Comparison of ENCODE assay signal across 8 cellular contexts in the genomic region with DNA sequence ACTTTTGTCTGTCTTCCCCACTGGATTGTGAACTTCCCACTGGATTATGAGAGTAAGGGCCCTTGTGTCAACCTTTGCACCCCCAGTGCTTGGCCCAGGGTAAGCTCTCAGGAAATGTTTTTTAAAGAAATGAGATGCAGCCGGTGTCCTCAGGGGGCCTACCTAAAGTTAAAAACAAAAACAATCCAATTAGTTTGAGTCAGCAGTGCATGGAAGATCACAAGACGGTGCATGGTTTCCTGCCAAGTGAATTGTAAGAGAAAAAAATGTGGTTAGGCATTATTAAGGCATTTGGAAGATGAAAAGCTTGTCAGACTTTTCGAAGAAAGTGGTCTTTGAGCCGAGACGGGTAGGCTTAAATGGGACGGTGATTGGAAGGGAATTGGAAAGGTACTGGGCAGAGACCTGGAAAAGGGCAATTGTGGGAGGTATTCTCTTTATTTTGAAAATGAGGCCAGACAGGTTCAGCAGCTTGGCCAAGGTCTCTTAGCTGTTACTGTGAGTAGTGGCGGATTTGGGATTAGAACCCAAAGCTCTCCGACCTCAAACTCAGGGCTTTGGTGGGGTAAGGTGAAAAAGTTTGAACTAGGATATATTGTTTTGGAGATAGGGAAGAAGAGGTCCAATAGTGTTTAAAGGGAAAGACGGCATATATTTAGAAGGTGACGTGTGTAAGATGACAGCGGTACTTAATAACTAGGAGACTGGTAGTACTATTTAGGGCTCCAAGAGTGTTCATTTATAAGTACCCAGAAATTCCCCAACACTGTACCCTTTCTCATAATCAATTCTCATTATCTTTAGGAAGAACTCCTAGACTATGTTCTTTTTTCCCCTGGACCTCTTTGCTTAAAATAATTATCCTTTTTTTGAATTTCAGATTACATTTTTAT. TPM values are rescaled to one million over a fixed set of nuclear protein-coding genes. Genes with fewer than 3 reads are reported as not detected.
DNase-seq lines count a peak whose midpoint lies in the region; ATAC-seq, FAIRE-seq and TF ChIP-seq lines count a peak whose summit lies in the region.

No MANE protein-coding gene starts in this region.

- H3K4me1 ChIP-seq in DND-41 (ENCODE audit: insufficient read depth, low read length) (peaks cover 30% of the 10 kb centered on the region), pancreas (peaks cover 7 to 58% (median 34%) of the 10 kb centered on the region in 3 donors)

- H3K4me3 ChIP-seq in DND-41 (ENCODE audit: low read depth in 1 of 2, low read length in 2 of 2) (peak overlapping the region; percentile 74 to 76), pancreas (peak overlapping the region; percentile 62 to 86 (median 73))

- H4K20me1 ChIP-seq in DND-41 (ENCODE audit: insufficient read depth, low read length): no peaks in the 10 kb centered on the region

- TF ChIP-seq CTCF in DND-41 (IDR thresholded peaks at IDR 0.05; ENCODE audit: borderline replicate concordance, extremely low read depth, low read length, poor library complexity, severe bottlenecking): peak; percentile 16
- no peak for TF ChIP-seq CTCF in pancreas (IDR thresholded peaks at IDR 0.05)

- intact Hi-C loops in Right ventricle myocardium superior (cut with DNase I) (no loop called here), pancreas (cut with DNase I) (no loop called here)

- FAIRE-seq in pancreas (lab: Jason Lieb, UNC): no peak

- H3K36me3 ChIP-seq in DND-41 (ENCODE audit: insufficient read depth, low read length): peaks cover 10% of the 10 kb centered on the region
- H3K36me3 ChIP-seq in pancreas: peaks cover 0 to 3% (median 0%) of the 10 kb centered on the region in 3 donors

- H3K27ac Mint-ChIP-seq in activated naive CD4-positive, alpha-beta T cell treated with anti-CD3 and anti-CD28 coated beads, Interleukin-2, amount 50 U/mL, for 72 hours: peak overlapping the region; percentile 98 to 99

- ATAC-seq in DND-41 (ENCODE audit: insufficient read depth, low read depth) (peak; percentile 57), GM21619 (IDR thresholded peaks at IDR 0.05; ENCODE audit: unreplicated experiment) (peak; percentile 39), Right ventricle myocardium superior (ENCODE audit: poor library complexity) (peak; percentile 58), pancreas (peak; percentile 51 to 68 (median 60))
- peak; percentile 23 to 56 for ATAC-seq in activated naive CD4-positive, alpha-beta T cell treated with anti-CD3 and anti-CD28 coated beads, Interleukin-2, amount 50 U/mL, for 72 hours

- WGBS in pancreas, 2 donors: 5 to 14% methylated on average over 11 of the region's 11 CpGs

- peaks cover 40% of the 10 kb centered on the region for H3K79me2 ChIP-seq in DND-41 (ENCODE audit: insufficient read depth, low read length)

- H3K27me3 ChIP-seq in DND-41 (ENCODE audit: insufficient read depth, low read length, poor library complexity) (no peaks in the 10 kb centered on the region), pancreas (no peaks in the 10 kb centered on the region)

- H2AFZ ChIP-seq in DND-41 (ENCODE audit: low read depth, low read length): peak overlapping the region; percentile 85; the same call in 1 of the 2 replicates

- H3K9me3 Mint-ChIP-seq in activated naive CD4-positive, alpha-beta T cell treated with anti-CD3 and anti-CD28 coated beads, Interleukin-2, amount 50 U/mL, for 72 hours: peaks cover 0 to 3% of the 10 kb centered on the region in 2 donors

- H3K4me2 ChIP-seq in DND-41 (ENCODE audit: insufficient read depth, low read length): peak overlapping the region; percentile 91

- peaks cover 21 to 32% of the 10 kb centered on the region in 2 donors for H3K36me3 Mint-ChIP-seq in activated naive CD4-positive, alpha-beta T cell treated with anti-CD3 and anti-CD28 coated beads, Interleukin-2, amount 50 U/mL, for 72 hours

- H3K27ac ChIP-seq in DND-41 (ENCODE audit: low read length) (peak overlapping the region; percentile 86), pancreas (peak overlapping the region; percentile 69 to 96 (median 82))

- DNase-seq in DND-41 (peak; percentile 44), LoVo (ENCODE audit: low spot score) (peak; percentile 15), Right ventricle myocardium superior (no peak), pancreas (peak in 3 of 6 donors; percentile 13 to 59 (median 49)), midbrain (lab: John Stamatoyannopoulos, UW) (no peak), occipital lobe (lab: John Stamatoyannopoulos, UW) (no peak)
- DNase-seq in activated naive CD4-positive, alpha-beta T cell treated with anti-CD3 and anti-CD28 coated beads, Interleukin-2, amount 50 U/mL, for 72 hours (ENCODE audit: low spot score in 2 of 2): peak in 1 of 2 donors; percentile 15

- peak overlapping the region; percentile 85 for H3K9ac ChIP-seq in DND-41 (ENCODE audit: low read depth, low read length)

- H3K9me3 ChIP-seq in DND-41 (ENCODE audit: insufficient read depth, low read length, severe bottlenecking): no peaks in the 10 kb centered on the region
- no peaks in the 10 kb centered on the region for H3K9me3 ChIP-seq in pancreas

RNA-seq across cellular contexts. Expression of gene LYPLAL1, which starts 1.2 kb away (rescaled TPM):
- 10 to 100 TPM; 24.3 to 38.0 TPM for total RNA-seq in activated naive CD4-positive, alpha-beta T cell treated with anti-CD3 and anti-CD28 coated beads, Interleukin-2, amount 50 U/mL, for 72 hours
- total RNA-seq in Right ventricle myocardium superior (72.2 TPM), pancreas (10 to 100 TPM; 14.8 to 33.9 (median 21.2) TPM), occipital lobe (48.2 TPM)
- polyA plus RNA-seq in pancreas: 10 to 100 TPM; 32.2 to 37.9 TPM

Comparison
In these comparisons a context has a peak if more than half of its experiments do, and no peak if none do; other contexts are left out.
1. DNase-seq: peak in DND-41 (single experiment) and LoVo (single experiment); none in Right ventricle myocardium superior (single experiment), midbrain (single experiment) and occipital lobe (single experiment).
2. Peak in every context shown above with its lines, with median percentiles within 50 percentile points of each other: ATAC-seq.